In genomic region chr1:198919667-198920398, GRCh38 we compare ENCODE assay signal across 8 cellular contexts.
A peak's percentile ranks its signal among the peaks of the same experiment; 100 is the strongest.
DNase-seq lines count a peak whose midpoint lies in the region; ATAC-seq and TF ChIP-seq lines count a peak whose summit lies in the region.

No MANE protein-coding gene starts in this region.

- peak overlapping the region; percentile 70 for H3K4me2 ChIP-seq in Loucy (ENCODE audit: low read depth, low read length, poor library complexity, severe bottlenecking)

- H3K27me3 ChIP-seq in Loucy (ENCODE audit: insufficient read depth, low read length, poor library complexity, severe bottlenecking): no peaks in the 10 kb centered on the region
- H3K27me3 ChIP-seq in effector memory CD4-positive, alpha-beta T cell (replicated peaks; ENCODE audit: control insufficient read depth, insufficient read depth, low read length, poor library complexity, severe bottlenecking): no peaks in the 10 kb centered on the region

- no peak overlapping the region for H2AFZ ChIP-seq in Loucy (ENCODE audit: low read length)

- peaks cover 87% of the 10 kb centered on the region for H3K36me3 ChIP-seq in Loucy (ENCODE audit: insufficient read depth, low read length)
- no peaks in the 10 kb centered on the region for H3K36me3 ChIP-seq in effector memory CD4-positive, alpha-beta T cell (ENCODE audit: control insufficient read depth, insufficient read depth, low read length)

- peaks cover 99% of the 10 kb centered on the region for H4K20me1 ChIP-seq in Loucy (ENCODE audit: insufficient read depth, low read length, poor library complexity, severe bottlenecking)

- H3K4me3 ChIP-seq in GM08714 (ENCODE audit: low read length): peak overlapping the region; percentile 20; the same call in 1 of the 2 replicates
- peak overlapping the region; percentile 46 for H3K4me3 ChIP-seq in Loucy (ENCODE audit: low read length, poor library complexity, severe bottlenecking)
- H3K4me3 ChIP-seq in effector memory CD4-positive, alpha-beta T cell (ENCODE audit: insufficient read depth, low read depth, low read length, poor library complexity, severe bottlenecking): no peak overlapping the region

- no peak for DNase-seq in effector memory CD4-positive, alpha-beta T cell
- DNase-seq in substantia nigra (lab: John Stamatoyannopoulos, UW): no peak
- DNase-seq in NCI-H2029 (lab: John Stamatoyannopoulos, UW): no peak
- DNase-seq in SKM-1 treated with dmso at 0.1 percent for 144 hours (lab: John Stamatoyannopoulos, UW; ENCODE audit: unreplicated experiment): no peak

- no peak for TF ChIP-seq CTCF in Loucy (conservative IDR thresholded peaks at IDR 0.05; ENCODE audit: low read length)

- ATAC-seq in GM21576 (IDR thresholded peaks at IDR 0.05; ENCODE audit: unreplicated experiment) (peak; percentile 50), HG03457 (IDR thresholded peaks at IDR 0.05; ENCODE audit: unreplicated experiment) (no peak)

- H3F3A ChIP-seq in Loucy (ENCODE audit: low read depth): no peaks in the 10 kb centered on the region

- H3K9me3 ChIP-seq in Loucy (ENCODE audit: insufficient read depth, low read depth, low read length): no peaks in the 10 kb centered on the region
- H3K9me3 ChIP-seq in effector memory CD4-positive, alpha-beta T cell (ENCODE audit: control insufficient read depth, low read length): no peaks in the 10 kb centered on the region

- peaks cover 93% of the 10 kb centered on the region for H3K4me1 ChIP-seq in Loucy (ENCODE audit: insufficient read depth, low read length, poor library complexity, severe bottlenecking)
- peaks cover 6% of the 10 kb centered on the region for H3K4me1 ChIP-seq in effector memory CD4-positive, alpha-beta T cell (ENCODE audit: control insufficient read depth, insufficient read depth, low read length, poor library complexity, severe bottlenecking)

- H3K27ac ChIP-seq in effector memory CD4-positive, alpha-beta T cell (ENCODE audit: insufficient read depth, low read length, poor library complexity, severe bottlenecking): peak overlapping the region; percentile 18
- no peak overlapping the region for H3K27ac ChIP-seq in substantia nigra (ENCODE audit: low read depth, low read length, poor library complexity, severe bottlenecking)

- H3K9ac ChIP-seq in Loucy (ENCODE audit: low read depth, low read length, poor library complexity, severe bottlenecking): peak overlapping the region; percentile 1

- no peaks in the 10 kb centered on the region for H3K9me2 ChIP-seq in Loucy (replicated peaks; ENCODE audit: low read depth, low read length)

- H3K79me2 ChIP-seq in Loucy (ENCODE audit: insufficient read depth, low read length): peaks cover 100% of the 10 kb centered on the region
